In genomic region chr5:74035521-74035937, GRCh38 we compare ENCODE assay signal across 1 cellular context.
TF ChIP-seq lines count a peak whose summit lies in the region.

No MANE protein-coding gene starts in this region.

TF ChIP-seq in WTC11, 78 proteins besides CTCF, POLR2A, EP300 and RAD21 (continued from another document):
- TF ChIP-seq, protein P1, sequence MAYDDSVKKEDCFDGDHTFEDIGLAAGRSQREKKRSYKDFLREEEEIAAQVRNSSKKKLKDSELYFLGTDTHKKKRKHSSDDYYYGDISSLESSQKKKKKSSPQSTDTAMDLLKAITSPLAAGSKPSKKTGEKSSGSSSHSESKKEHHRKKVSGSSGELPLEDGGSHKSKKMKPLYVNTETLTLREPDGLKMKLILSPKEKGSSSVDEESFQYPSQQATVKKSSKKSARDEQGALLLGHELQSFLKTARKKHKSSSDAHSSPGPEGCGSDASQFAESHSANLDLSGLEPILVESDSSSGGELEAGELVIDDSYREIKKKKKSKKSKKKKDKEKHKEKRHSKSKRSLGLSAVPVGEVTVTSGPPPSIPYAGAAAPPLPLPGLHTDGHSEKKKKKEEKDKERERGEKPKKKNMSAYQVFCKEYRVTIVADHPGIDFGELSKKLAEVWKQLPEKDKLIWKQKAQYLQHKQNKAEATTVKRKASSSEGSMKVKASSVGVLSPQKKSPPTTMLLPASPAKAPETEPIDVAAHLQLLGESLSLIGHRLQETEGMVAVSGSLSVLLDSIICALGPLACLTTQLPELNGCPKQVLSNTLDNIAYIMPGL (CRISPR knock-in tag; IDR thresholded peaks at IDR 0.05), result no peak
- TF ChIP-seq ZNF121 (CRISPR knock-in tag; IDR thresholded peaks at IDR 0.05), result no peak
